1 cellular context compared by ENCODE assay signal in the genomic region with DNA sequence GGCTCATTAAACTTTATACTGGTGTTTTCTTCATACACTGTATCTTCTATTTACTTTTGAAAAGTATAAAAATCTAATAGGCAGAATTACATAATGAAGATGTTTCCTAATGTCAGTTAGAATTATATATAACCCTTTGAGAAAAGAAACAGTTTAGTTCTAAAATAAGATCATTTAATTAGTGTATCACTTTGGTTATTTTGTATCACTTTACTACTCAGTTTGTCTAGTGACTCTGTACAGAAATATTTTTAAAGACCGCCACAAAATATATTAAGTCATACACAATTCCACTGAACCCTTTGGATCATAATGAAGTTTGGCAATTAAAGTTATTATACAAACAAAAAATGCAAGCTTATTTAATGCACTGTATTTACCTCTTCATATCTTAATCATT.
TF ChIP-seq lines count a peak whose summit lies in the region.

No MANE protein-coding gene starts in this region.

TF ChIP-seq in SK-N-SH, 30 proteins besides CTCF, POLR2A, EP300 and RAD21 (continued from another document):
- TF ChIP-seq POLR2AphosphoS5 (IDR thresholded peaks at IDR 0.05; ENCODE audit: low read depth, low read length) (peak; percentile 29; the same call in 1 of the 2 replicates), MEF2A (IDR thresholded peaks at IDR 0.05; ENCODE audit: borderline replicate concordance, low read depth) (peak; percentile 24; the same call in 1 of the 2 replicates)
